In genomic region chr3:131795382-131796085, GRCh38 we compare ENCODE assay signal across 8 cellular contexts.
DNase-seq lines count a peak whose midpoint lies in the region; ATAC-seq and TF ChIP-seq lines count a peak whose summit lies in the region.

No MANE protein-coding gene starts in this region.

- DNase-seq in CD1c-positive myeloid dendritic cell (ENCODE audit: extremely low spot score) (peak; percentile 59), LHCN-M2 (ENCODE audit: low read depth) (peak; percentile 41), astrocyte of the hippocampus (ENCODE audit: low read depth, low spot score) (peak; percentile 74), NCI-H1694 (lab: John Stamatoyannopoulos, UW) (no peak), trophoblast cell (no peak), osteocyte (ENCODE audit: extremely low spot score, unreplicated experiment) (no peak)

- H3K9me3 Mint-ChIP-seq in osteocyte (ENCODE audit: unreplicated experiment) = no peaks in the 10 kb centered on the region

- H3K79me1 ChIP-seq in trophoblast cell (ENCODE audit: low read length) = no peaks in the 10 kb centered on the region

- H3K27me3 ChIP-seq in trophoblast cell (ENCODE audit: insufficient read depth, low read length) = no peaks in the 10 kb centered on the region

- H3K27ac Mint-ChIP-seq in osteocyte (ENCODE audit: unreplicated experiment) = no peak overlapping the region

- no peak overlapping the region for H3K4me3 Mint-ChIP-seq in osteocyte (ENCODE audit: unreplicated experiment)

- no peak overlapping the region for H4K8ac ChIP-seq in trophoblast cell (ENCODE audit: low read depth, low read length)

- H3K4me3 ChIP-seq in trophoblast cell (ENCODE audit: low read depth, low read length) = no peak overlapping the region

- no peak overlapping the region for H3K18ac ChIP-seq in trophoblast cell (ENCODE audit: low read length)

- no peak overlapping the region for H2BK5ac ChIP-seq in trophoblast cell (ENCODE audit: low read depth, low read length, poor library complexity)

- H2AFZ ChIP-seq in trophoblast cell (ENCODE audit: insufficient read depth, low read length, poor library complexity) = no peak overlapping the region

- H3K4ac ChIP-seq in trophoblast cell (ENCODE audit: low read depth, low read length) = no peak overlapping the region

- no peaks in the 10 kb centered on the region for H3K79me2 ChIP-seq in trophoblast cell (ENCODE audit: control insufficient read depth, insufficient read depth, low read length, poor library complexity)

- no peak overlapping the region for H4K91ac ChIP-seq in trophoblast cell (ENCODE audit: low read depth, low read length)

- H3K9me3 ChIP-seq in trophoblast cell (ENCODE audit: insufficient read depth, low read depth, low read length) = no peaks in the 10 kb centered on the region

- no peak overlapping the region for H3K27ac ChIP-seq in trophoblast cell (ENCODE audit: low read depth, low read length)

- H3K36me3 ChIP-seq in trophoblast cell (ENCODE audit: control insufficient read depth in 1 of 2, insufficient read depth in 2 of 2, low read length in 2 of 2) = no peaks in the 10 kb centered on the region

- no peak overlapping the region for H3K4me2 ChIP-seq in trophoblast cell (ENCODE audit: low read length)

- no CpG with 5 or more reads among the region's 3 CpGs for WGBS in trophoblast cell (ENCODE audit: extremely low coverage, insufficient coverage, insufficient read length)

- H3K14ac ChIP-seq in trophoblast cell (ENCODE audit: low read length) = no peak overlapping the region

- H2BK12ac ChIP-seq in trophoblast cell (ENCODE audit: low read length) = no peak overlapping the region

- no peaks in the 10 kb centered on the region for H3K4me1 Mint-ChIP-seq in osteocyte (ENCODE audit: unreplicated experiment)

- peaks cover 7% of the 10 kb centered on the region for H3K27me3 Mint-ChIP-seq in osteocyte (ENCODE audit: unreplicated experiment)

- no peak overlapping the region for H3K23ac ChIP-seq in trophoblast cell (ENCODE audit: low read length)

- H2AK5ac ChIP-seq in trophoblast cell (ENCODE audit: low read length) = no peak overlapping the region

- ATAC-seq in GM21528 (IDR thresholded peaks at IDR 0.05; ENCODE audit: low FRiP score, unreplicated experiment) (peak; percentile 54), SK-N-SH treated with all-trans-retinoic acid at 6 μM for 48 hours (no peak)

- H3K36me3 Mint-ChIP-seq in osteocyte (ENCODE audit: unreplicated experiment) = no peaks in the 10 kb centered on the region

- H2BK120ac ChIP-seq in trophoblast cell (ENCODE audit: insufficient read depth, low read length, poor library complexity) = no peak overlapping the region

- H3K9ac ChIP-seq in trophoblast cell (ENCODE audit: low read length) = no peak overlapping the region

- no peaks in the 10 kb centered on the region for H3K4me1 ChIP-seq in trophoblast cell (ENCODE audit: control insufficient read depth in 1 of 2, insufficient read depth in 2 of 2, low read length in 2 of 2)

- TF ChIP-seq CTCF in osteocyte (IDR thresholded peaks at IDR 0.05) = no peak

- no peak overlapping the region for H4K12ac ChIP-seq in trophoblast cell (ENCODE audit: low read depth, low read length)

TF ChIP-seq in SK-N-SH treated with all-trans-retinoic acid at 6 μM for 48 hours, 23 proteins besides CTCF, POLR2A, EP300 and RAD21:
- TF ChIP-seq ZNF70 (CRISPR knock-in tag; IDR thresholded peaks at IDR 0.05) (no peak), BACH2 (CRISPR knock-in tag; IDR thresholded peaks at IDR 0.05; ENCODE audit: borderline replicate concordance) (no peak), ZFP3 (CRISPR knock-in tag; IDR thresholded peaks at IDR 0.05) (no peak), ISL1 (CRISPR knock-in tag; IDR thresholded peaks at IDR 0.05) (no peak), ZNF8 (CRISPR knock-in tag; IDR thresholded peaks at IDR 0.05) (no peak), ZC3H10 (CRISPR knock-in tag; IDR thresholded peaks at IDR 0.05) (no peak), SNAI2 (CRISPR knock-in tag; IDR thresholded peaks at IDR 0.05) (no peak), ARNTL (CRISPR knock-in tag; IDR thresholded peaks at IDR 0.05; ENCODE audit: borderline replicate concordance, low read depth) (no peak), ZNF565 (CRISPR knock-in tag; conservative IDR thresholded peaks at IDR 0.05; ENCODE audit: low read depth) (no peak), ESRRG (CRISPR knock-in tag; IDR thresholded peaks at IDR 0.05) (no peak), ZFP30 (CRISPR knock-in tag; IDR thresholded peaks at IDR 0.05) (no peak), PATZ1 (CRISPR knock-in tag; IDR thresholded peaks at IDR 0.05; ENCODE audit: borderline replicate concordance) (no peak), GLIS3 (CRISPR knock-in tag; IDR thresholded peaks at IDR 0.05) (no peak), OSR1 (CRISPR knock-in tag; IDR thresholded peaks at IDR 0.05) (no peak), TCF4 (CRISPR knock-in tag; IDR thresholded peaks at IDR 0.05; ENCODE audit: borderline replicate concordance) (no peak), TOX (CRISPR knock-in tag; IDR thresholded peaks at IDR 0.05; ENCODE audit: borderline replicate concordance) (no peak), PPARA (CRISPR knock-in tag; IDR thresholded peaks at IDR 0.05; ENCODE audit: borderline replicate concordance) (no peak)
- TF ChIP-seq, protein P1, sequence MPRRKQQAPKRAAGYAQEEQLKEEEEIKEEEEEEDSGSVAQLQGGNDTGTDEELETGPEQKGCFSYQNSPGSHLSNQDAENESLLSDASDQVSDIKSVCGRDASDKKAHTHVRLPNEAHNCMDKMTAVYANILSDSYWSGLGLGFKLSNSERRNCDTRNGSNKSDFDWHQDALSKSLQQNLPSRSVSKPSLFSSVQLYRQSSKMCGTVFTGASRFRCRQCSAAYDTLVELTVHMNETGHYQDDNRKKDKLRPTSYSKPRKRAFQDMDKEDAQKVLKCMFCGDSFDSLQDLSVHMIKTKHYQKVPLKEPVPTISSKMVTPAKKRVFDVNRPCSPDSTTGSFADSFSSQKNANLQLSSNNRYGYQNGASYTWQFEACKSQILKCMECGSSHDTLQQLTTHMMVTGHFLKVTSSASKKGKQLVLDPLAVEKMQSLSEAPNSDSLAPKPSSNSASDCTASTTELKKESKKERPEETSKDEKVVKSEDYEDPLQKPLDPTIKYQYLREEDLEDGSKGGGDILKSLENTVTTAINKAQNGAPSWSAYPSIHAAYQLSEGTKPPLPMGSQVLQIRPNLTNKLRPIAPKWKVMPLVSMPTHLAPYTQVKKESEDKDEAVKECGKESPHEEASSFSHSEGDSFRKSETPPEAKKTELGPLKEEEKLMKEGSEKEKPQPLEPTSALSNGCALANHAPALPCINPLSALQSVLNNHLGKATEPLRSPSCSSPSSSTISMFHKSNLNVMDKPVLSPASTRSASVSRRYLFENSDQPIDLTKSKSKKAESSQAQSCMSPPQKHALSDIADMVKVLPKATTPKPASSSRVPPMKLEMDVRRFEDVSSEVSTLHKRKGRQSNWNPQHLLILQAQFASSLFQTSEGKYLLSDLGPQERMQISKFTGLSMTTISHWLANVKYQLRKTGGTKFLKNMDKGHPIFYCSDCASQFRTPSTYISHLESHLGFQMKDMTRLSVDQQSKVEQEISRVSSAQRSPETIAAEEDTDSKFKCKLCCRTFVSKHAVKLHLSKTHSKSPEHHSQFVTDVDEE (CRISPR knock-in tag; IDR thresholded peaks at IDR 0.05) = no peak
- TF ChIP-seq, protein P2, sequence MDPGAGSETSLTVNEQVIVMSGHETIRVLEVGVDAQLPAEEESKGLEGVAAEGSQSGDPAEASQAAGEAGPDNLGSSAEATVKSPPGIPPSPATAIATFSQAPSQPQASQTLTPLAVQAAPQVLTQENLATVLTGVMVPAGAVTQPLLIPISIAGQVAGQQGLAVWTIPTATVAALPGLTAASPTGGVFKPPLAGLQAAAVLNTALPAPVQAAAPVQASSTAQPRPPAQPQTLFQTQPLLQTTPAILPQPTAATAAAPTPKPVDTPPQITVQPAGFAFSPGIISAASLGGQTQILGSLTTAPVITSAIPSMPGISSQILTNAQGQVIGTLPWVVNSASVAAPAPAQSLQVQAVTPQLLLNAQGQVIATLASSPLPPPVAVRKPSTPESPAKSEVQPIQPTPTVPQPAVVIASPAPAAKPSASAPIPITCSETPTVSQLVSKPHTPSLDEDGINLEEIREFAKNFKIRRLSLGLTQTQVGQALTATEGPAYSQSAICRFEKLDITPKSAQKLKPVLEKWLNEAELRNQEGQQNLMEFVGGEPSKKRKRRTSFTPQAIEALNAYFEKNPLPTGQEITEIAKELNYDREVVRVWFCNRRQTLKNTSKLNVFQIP (CRISPR knock-in tag; IDR thresholded peaks at IDR 0.05; ENCODE audit: borderline replicate concordance, low read depth) = no peak

Comparison
In these comparisons a context has a peak if more than half of its experiments do, and no peak if none do; other contexts are left out.
1. DNase-seq: peak in CD1c-positive myeloid dendritic cell (single experiment), LHCN-M2 (single experiment) and astrocyte of the hippocampus (single experiment); none in NCI-H1694 (single experiment), trophoblast cell (0 of 2) and osteocyte (single experiment).